Comparison of ENCODE assay signal across 13 cellular contexts in genomic region chr21:35525443-35525842, GRCh38.
DNase-seq lines count a peak whose midpoint lies in the region; ATAC-seq and TF ChIP-seq lines count a peak whose summit lies in the region.
"Had no signal": no experiment of that assay in that cellular context is flagged by ENCODE, and none has a peak within 500 bp of the region (broad histone marks: within the 10 kb centered on the region; RNA-seq: fewer than 3 reads in every experiment).

No MANE protein-coding gene starts in this region.

- H3K36me3 ChIP-seq in CD8-positive, alpha-beta T cell (ENCODE audit: insufficient read depth, low read length): no peaks in the 10 kb centered on the region
- H3K36me3 ChIP-seq in mucosa of descending colon (ENCODE audit: low read depth) (no peaks in the 10 kb centered on the region), PC-9 (ENCODE audit: low read depth) (no peaks in the 10 kb centered on the region)
- H3K36me3 ChIP-seq: ascending aorta, prostate gland, suprapubic skin had no signal

- H3K4me2 ChIP-seq in PC-9: no peak overlapping the region

- H3K36me3 Mint-ChIP-seq in CD8-positive, alpha-beta T cell: peaks cover 3% of the 10 kb centered on the region
- H3K36me3 Mint-ChIP-seq in activated B cell treated with CpG ODN at 0.5 μM for 24 hours (ENCODE audit: low read depth): no peaks in the 10 kb centered on the region
- H3K36me3 Mint-ChIP-seq in activated T-helper 2 cell treated with anti-CD3 and anti-CD28 coated beads, Interferon-gamma antibody, Interleukin-2, Interleukin-4, amounts not matched to agents 10 μg/mL and 5 μg/mL and 100 μg/mL, durations not matched to agents 14 hours and 24 hours and 36 hours (ENCODE audit: low read depth): no peaks in the 10 kb centered on the region

- no peak for ATAC-seq in CD8-positive, alpha-beta T cell
- peak; percentile 78 for ATAC-seq in activated B cell treated with CpG ODN at 0.5 μM for 24 hours (ENCODE audit: low read depth)
- ATAC-seq in mucosa of descending colon: peak; percentile 54
- no peak for ATAC-seq in HG03457 (IDR thresholded peaks at IDR 0.05; ENCODE audit: unreplicated experiment)

- H3K9me3 Mint-ChIP-seq in CD8-positive, alpha-beta T cell: no peaks in the 10 kb centered on the region
- H3K9me3 Mint-ChIP-seq in activated B cell treated with CpG ODN at 0.5 μM for 24 hours: no peaks in the 10 kb centered on the region
- no peaks in the 10 kb centered on the region for H3K9me3 Mint-ChIP-seq in activated T-helper 2 cell treated with anti-CD3 and anti-CD28 coated beads, Interferon-gamma antibody, Interleukin-2, Interleukin-4, amounts not matched to agents 10 μg/mL and 5 μg/mL and 100 μg/mL, durations not matched to agents 14 hours and 24 hours and 36 hours

- H3K4me3 Mint-ChIP-seq in CD8-positive, alpha-beta T cell: no peak overlapping the region
- peak overlapping the region; percentile 3 for H3K4me3 Mint-ChIP-seq in activated B cell treated with CpG ODN at 0.5 μM for 24 hours
- H3K4me3 Mint-ChIP-seq in activated T-helper 2 cell treated with anti-CD3 and anti-CD28 coated beads, Interferon-gamma antibody, Interleukin-2, Interleukin-4, amounts not matched to agents 10 μg/mL and 5 μg/mL and 100 μg/mL, durations not matched to agents 14 hours and 24 hours and 36 hours (ENCODE audit: low read depth): no peak overlapping the region

- intact Hi-C loops in CD8-positive, alpha-beta T cell (cut with DNase I, micrococcal nuclease): no loop called here
- intact Hi-C loops in activated B cell treated with CpG ODN at 0.5 μM for 24 hours (cut with micrococcal nuclease): loop anchor here (2.0 to 5.0 kb wide), 2 partner anchors 19 to 638 kb away; no protein-coding TSS in a partner anchor
- intact Hi-C loops in mucosa of descending colon (cut with DNase I, micrococcal nuclease): no loop called here
- intact Hi-C loops in PC-9 (cut with micrococcal nuclease; ENCODE audit: unreplicated experiment): no loop called here
- intact Hi-C loops in activated T-helper 2 cell treated with anti-CD3 and anti-CD28 coated beads, Interferon-gamma antibody, Interleukin-2, Interleukin-4, amounts not matched to agents 10 μg/mL and 5 μg/mL and 100 μg/mL, durations not matched to agents 14 hours and 24 hours and 36 hours (cut with micrococcal nuclease): loop anchor here (5.0 to 10.0 kb wide), 5 partner anchors 98 to 541 kb away; partner anchors contain the start of gene RUNX1

- no peaks in the 10 kb centered on the region for H3K9me3 ChIP-seq in CD8-positive, alpha-beta T cell (ENCODE audit: low read length)
- H3K9me3 ChIP-seq in mucosa of descending colon: no peaks in the 10 kb centered on the region
- H3K9me3 ChIP-seq in PC-9 (ENCODE audit: insufficient read depth, low read depth): no peaks in the 10 kb centered on the region
- H3K9me3 ChIP-seq: ascending aorta, prostate gland, suprapubic skin had no signal

- no peaks in the 10 kb centered on the region for H4K20me1 ChIP-seq in PC-9 (ENCODE audit: insufficient read depth)

- no TSS peak for BruUV-seq in PC-9 (replicated peaks; lab: Mats Ljungman, UMichigan)

- no peaks in the 10 kb centered on the region for H3K27me3 Mint-ChIP-seq in CD8-positive, alpha-beta T cell (ENCODE audit: low read depth)
- H3K27me3 Mint-ChIP-seq in activated B cell treated with CpG ODN at 0.5 μM for 24 hours: no peaks in the 10 kb centered on the region
- no peaks in the 10 kb centered on the region for H3K27me3 Mint-ChIP-seq in activated T-helper 2 cell treated with anti-CD3 and anti-CD28 coated beads, Interferon-gamma antibody, Interleukin-2, Interleukin-4, amounts not matched to agents 10 μg/mL and 5 μg/mL and 100 μg/mL, durations not matched to agents 14 hours and 24 hours and 36 hours (ENCODE audit: low read depth)

- H3K27ac ChIP-seq in CD8-positive, alpha-beta T cell (ENCODE audit: low read depth, low read length): no peak overlapping the region
- H3K27ac ChIP-seq in PC-9: no peak overlapping the region
- H3K27ac ChIP-seq: ascending aorta, prostate gland, suprapubic skin had no signal

- peaks cover 34% of the 10 kb centered on the region for H3K4me1 ChIP-seq in CD8-positive, alpha-beta T cell (ENCODE audit: insufficient read depth, low read length)
- no peaks in the 10 kb centered on the region for H3K4me1 ChIP-seq in mucosa of descending colon (ENCODE audit: low read depth)
- no peaks in the 10 kb centered on the region for H3K4me1 ChIP-seq in PC-9 (replicated peaks; ENCODE audit: insufficient read depth)
- H3K4me1 ChIP-seq: ascending aorta, prostate gland had no signal

- CTCF ChIA-PET in CD8-positive, alpha-beta T cell (lab: Charles Lee): interaction anchor here (0.8 kb wide), 1 partner anchor 96 kb away, joined by 3 read pairs; no protein-coding TSS in a partner anchor
- CTCF ChIA-PET in activated B cell treated with CpG ODN at 0.5 μM for 24 hours (lab: Charles Lee) (no interaction called here), PC-9 (lab: Charles Lee) (no interaction called here)

- TF ChIP-seq CTCF in CD8-positive, alpha-beta T cell (IDR thresholded peaks at IDR 0.05): no peak
- TF ChIP-seq CTCF in activated B cell treated with CpG ODN at 0.5 μM for 24 hours (IDR thresholded peaks at IDR 0.05) (no peak), mucosa of descending colon (IDR thresholded peaks at IDR 0.05) (no peak), PC-9 (conservative IDR thresholded peaks at IDR 0.05) (no peak)

- peak overlapping the region; percentile 45 for H3K27ac Mint-ChIP-seq in CD8-positive, alpha-beta T cell
- peak overlapping the region; percentile 63 for H3K27ac Mint-ChIP-seq in activated B cell treated with CpG ODN at 0.5 μM for 24 hours
- no peak overlapping the region for H3K27ac Mint-ChIP-seq in activated T-helper 2 cell treated with anti-CD3 and anti-CD28 coated beads, Interferon-gamma antibody, Interleukin-2, Interleukin-4, amounts not matched to agents 10 μg/mL and 5 μg/mL and 100 μg/mL, durations not matched to agents 14 hours and 24 hours and 36 hours

- POLR2A ChIA-PET in CD8-positive, alpha-beta T cell (lab: Charles Lee): no interaction called here
- POLR2A ChIA-PET in activated B cell treated with CpG ODN at 0.5 μM for 24 hours (lab: Charles Lee) (interaction anchor here (0.9 kb wide), 1 partner anchor 478 kb away, joined by 3 read pairs; no protein-coding TSS in a partner anchor), PC-9 (lab: Charles Lee; ENCODE audit: unreplicated experiment) (no interaction called here)

- H3K9me2 ChIP-seq in PC-9 (ENCODE audit: insufficient read depth): no peaks in the 10 kb centered on the region

- DNase-seq in CD8-positive, alpha-beta T cell: no peak
- DNase-seq in HT1080 (ENCODE audit: low read depth): peak; percentile 77
- DNase-seq in activated B cell treated with CpG ODN at 0.5 μM for 24 hours: no peak
- DNase-seq in mucosa of descending colon: no peak
- DNase-seq in PC-9: no peak
- DNase-seq in NCI-H1930 (lab: John Stamatoyannopoulos, UW): no peak
- no peak for DNase-seq in activated T-helper 2 cell treated with anti-CD3 and anti-CD28 coated beads, Interferon-gamma antibody, Interleukin-2, Interleukin-4, amounts not matched to agents 10 μg/mL and 5 μg/mL and 100 μg/mL, durations not matched to agents 14 hours and 24 hours and 36 hours (ENCODE audit: low spot score)
- DNase-seq: DMS 273 treated with DMSO at 0.1 percent for 48 hours, NCI-H1092 had no signal

- peaks cover 45% of the 10 kb centered on the region for H3K4me1 Mint-ChIP-seq in CD8-positive, alpha-beta T cell (ENCODE audit: low read depth)
- peaks cover 51% of the 10 kb centered on the region for H3K4me1 Mint-ChIP-seq in activated B cell treated with CpG ODN at 0.5 μM for 24 hours
- peaks cover 48% of the 10 kb centered on the region for H3K4me1 Mint-ChIP-seq in activated T-helper 2 cell treated with anti-CD3 and anti-CD28 coated beads, Interferon-gamma antibody, Interleukin-2, Interleukin-4, amounts not matched to agents 10 μg/mL and 5 μg/mL and 100 μg/mL, durations not matched to agents 14 hours and 24 hours and 36 hours (ENCODE audit: low read depth)

- no peaks in the 10 kb centered on the region for H3K79me2 ChIP-seq in PC-9 (ENCODE audit: low read depth)

- H3K27me3 ChIP-seq in CD8-positive, alpha-beta T cell (ENCODE audit: insufficient read depth, low read length): no peaks in the 10 kb centered on the region
- no peaks in the 10 kb centered on the region for H3K27me3 ChIP-seq in PC-9 (ENCODE audit: insufficient read depth, low read depth)
- H3K27me3 ChIP-seq: ascending aorta, suprapubic skin had no signal

- no peak overlapping the region for H2AFZ ChIP-seq in PC-9

- H3K4me3 ChIP-seq in CD8-positive, alpha-beta T cell (ENCODE audit: low read depth, low read length): no peak overlapping the region
- no peak overlapping the region for H3K4me3 ChIP-seq in mucosa of descending colon
- no peak overlapping the region for H3K4me3 ChIP-seq in PC-9
- H3K4me3 ChIP-seq: ascending aorta, prostate gland, suprapubic skin had no signal

- no peaks in the 10 kb centered on the region for H3F3A ChIP-seq in PC-9 (ENCODE audit: insufficient read depth, low read depth)

Comparison
In these comparisons a context has a peak if more than half of its experiments do, and no peak if none do; other contexts are left out.
1. ATAC-seq: peak in activated B cell treated with CpG ODN at 0.5 μM for 24 hours (single experiment) and mucosa of descending colon (single experiment); none in CD8-positive, alpha-beta T cell (single experiment) and HG03457 (single experiment).
2. intact Hi-C loops: an anchor here in activated B cell treated with CpG ODN at 0.5 μM for 24 hours (2.0 to 5.0 kb wide) and activated T-helper 2 cell treated with anti-CD3 and anti-CD28 coated beads, Interferon-gamma antibody, Interleukin-2, Interleukin-4, amounts not matched to agents 10 μg/mL and 5 μg/mL and 100 μg/mL, durations not matched to agents 14 hours and 24 hours and 36 hours (5.0 to 10.0 kb wide); none called in CD8-positive, alpha-beta T cell, mucosa of descending colon and PC-9.